1 cellular context compared by ENCODE assay signal in genomic region chr5:56350595-56351170, GRCh38.
A peak's percentile ranks its signal among the peaks of the same experiment; 100 is the strongest.
TF ChIP-seq lines count a peak whose summit lies in the region.

No MANE protein-coding gene starts in this region.

TF ChIP-seq in A549, 52 proteins besides CTCF, POLR2A, EP300 and RAD21 (continued from another document):
- peak; percentile 98; the same call in 2 of the 3 replicates for TF ChIP-seq BCL3 (IDR thresholded peaks at IDR 0.05)
- TF ChIP-seq EHF (CRISPR knock-in tag; IDR thresholded peaks at IDR 0.05), result no peak
- peak; percentile 3 to 71; a peak in 1 of 4 replicates for TF ChIP-seq CEBPB (IDR thresholded peaks at IDR 0.05)
- TF ChIP-seq ZSCAN20 (CRISPR knock-in tag; IDR thresholded peaks at IDR 0.05), result no peak
- no peak for TF ChIP-seq RNF2 (IDR thresholded peaks at IDR 0.05; ENCODE audit: borderline replicate concordance, low read depth)
- no peak for TF ChIP-seq BHLHE40 (IDR thresholded peaks at IDR 0.05; ENCODE audit: low read depth, low read length)
- TF ChIP-seq ZNF302 (CRISPR knock-in tag; IDR thresholded peaks at IDR 0.05), result no peak
- no peak for TF ChIP-seq KDM1A (IDR thresholded peaks at IDR 0.05; ENCODE audit: low read depth)
- TF ChIP-seq KDM5A (IDR thresholded peaks at IDR 0.05), result no peak
- no peak for TF ChIP-seq RFX5 (IDR thresholded peaks at IDR 0.05)
- TF ChIP-seq HMGXB4 (CRISPR knock-in tag; IDR thresholded peaks at IDR 0.05; ENCODE audit: borderline replicate concordance), result no peak
- TF ChIP-seq CBX8 (IDR thresholded peaks at IDR 0.05), result no peak
- TF ChIP-seq HOXA7 (CRISPR knock-in tag; IDR thresholded peaks at IDR 0.05), result no peak
- no peak for TF ChIP-seq ESRRA (IDR thresholded peaks at IDR 0.05; ENCODE audit: borderline replicate concordance, low read length)
- no peak for TF ChIP-seq PHF8 (IDR thresholded peaks at IDR 0.05; ENCODE audit: borderline replicate concordance, low read depth)
- no peak for TF ChIP-seq MAZ (IDR thresholded peaks at IDR 0.05; ENCODE audit: borderline replicate concordance, low read depth, low read length)
- no peak for TF ChIP-seq TFCP2L1 (CRISPR knock-in tag; IDR thresholded peaks at IDR 0.05)
- no peak for TF ChIP-seq REST (IDR thresholded peaks at IDR 0.05)
- TF ChIP-seq POLR2AphosphoS2 (conservative IDR thresholded peaks at IDR 0.05; ENCODE audit: low read length), result no peak
- TF ChIP-seq CHD2 (IDR thresholded peaks at IDR 0.05; ENCODE audit: low read length, partially characterized antibody), result no peak
- no peak for TF ChIP-seq ZC3H11A (IDR thresholded peaks at IDR 0.05)
- TF ChIP-seq PBX3 (IDR thresholded peaks at IDR 0.05), result peak; percentile 55; the same call in 1 of the 2 replicates
- no peak for TF ChIP-seq FOSB (CRISPR knock-in tag; IDR thresholded peaks at IDR 0.05)
- TF ChIP-seq JUN (IDR thresholded peaks at IDR 0.05), result peak; percentile 98 to 99
- TF ChIP-seq MAFK (IDR thresholded peaks at IDR 0.05; ENCODE audit: partially characterized antibody), result no peak
- 0 out of 2 replicates have a peak, but pooled peaks have one; percentile 22 for TF ChIP-seq USF2 (IDR thresholded peaks at IDR 0.05)
- no peak for TF ChIP-seq CBX2 (IDR thresholded peaks at IDR 0.05; ENCODE audit: borderline replicate concordance, low read depth)
- no peak for TF ChIP-seq ZFP36 (IDR thresholded peaks at IDR 0.05; ENCODE audit: borderline replicate concordance, partially characterized antibody)
- TF ChIP-seq HEYL (CRISPR knock-in tag; IDR thresholded peaks at IDR 0.05), result no peak
- TF ChIP-seq CHD4 (IDR thresholded peaks at IDR 0.05; ENCODE audit: borderline replicate concordance), result no peak
